1 cellular context compared by ENCODE assay signal in genomic region chr1:154973344-154974085, GRCh38.
TF ChIP-seq lines count a peak whose summit lies in the region.

No MANE protein-coding gene starts in this region.

TF ChIP-seq in K562, 482 proteins besides CTCF, POLR2A, EP300 and RAD21 (continued from another document and continues in another):
- TF ChIP-seq, protein P1, sequence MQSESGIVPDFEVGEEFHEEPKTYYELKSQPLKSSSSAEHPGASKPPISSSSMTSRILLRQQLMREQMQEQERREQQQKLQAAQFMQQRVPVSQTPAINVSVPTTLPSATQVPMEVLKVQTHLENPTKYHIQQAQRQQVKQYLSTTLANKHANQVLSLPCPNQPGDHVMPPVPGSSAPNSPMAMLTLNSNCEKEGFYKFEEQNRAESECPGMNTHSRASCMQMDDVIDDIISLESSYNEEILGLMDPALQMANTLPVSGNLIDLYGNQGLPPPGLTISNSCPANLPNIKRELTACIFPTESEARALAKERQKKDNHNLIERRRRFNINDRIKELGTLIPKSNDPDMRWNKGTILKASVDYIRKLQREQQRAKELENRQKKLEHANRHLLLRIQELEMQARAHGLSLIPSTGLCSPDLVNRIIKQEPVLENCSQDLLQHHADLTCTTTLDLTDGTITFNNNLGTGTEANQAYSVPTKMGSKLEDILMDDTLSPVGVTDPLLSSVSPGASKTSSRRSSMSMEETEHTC (IDR thresholded peaks at IDR 0.05) = no peak; the same call in 1 of the 2 replicates
- TF ChIP-seq MCM3 (IDR thresholded peaks at IDR 0.05) (no peak), JUNB (CRISPR knock-in tag; conservative IDR thresholded peaks at IDR 0.05) (no peak), AFF4 (CRISPR knock-in tag; IDR thresholded peaks at IDR 0.05) (no peak), TAF1 (IDR thresholded peaks at IDR 0.05; ENCODE audit: control insufficient read depth, extremely low read depth, insufficient read depth, low read length, severe bottlenecking) (peak; percentile 72), MIER1 (IDR thresholded peaks at IDR 0.05; ENCODE audit: low read depth) (no peak; the same call in 1 of the 2 replicates), MED1 (CRISPR knock-in tag; IDR thresholded peaks at IDR 0.05; ENCODE audit: borderline replicate concordance) (no peak), MYBL2 (IDR thresholded peaks at IDR 0.05; ENCODE audit: low read depth) (no peak), MYBL2 (CRISPR knock-in tag; IDR thresholded peaks at IDR 0.05; ENCODE audit: borderline replicate concordance) (no peak), ZNF511 (CRISPR knock-in tag; IDR thresholded peaks at IDR 0.05) (no peak), MYC (IDR thresholded peaks at IDR 0.05; ENCODE audit: low read depth, low read length) (peak; percentile 28; the same call in 1 of the 2 replicates), MYC (CRISPR knock-in tag; IDR thresholded peaks at IDR 0.05; ENCODE audit: borderline replicate concordance, low read depth) (no peak), BRCA1 (IDR thresholded peaks at IDR 0.05) (no peak), BRCA1 (CRISPR knock-in tag; IDR thresholded peaks at IDR 0.05) (no peak), ELF4 (CRISPR knock-in tag; IDR thresholded peaks at IDR 0.05) (no peak), HNRNPLL (IDR thresholded peaks at IDR 0.05; ENCODE audit: low read depth, low read length, poor library complexity, severe bottlenecking) (peak; percentile 83), SAP30 (IDR thresholded peaks at IDR 0.05; ENCODE audit: borderline replicate concordance, insufficient read depth, low read depth, low read length, poor library complexity, severe bottlenecking) (peak; percentile 31), RHOXF2B (CRISPR knock-in tag; conservative IDR thresholded peaks at IDR 0.05) (no peak), RBBP5 (IDR thresholded peaks at IDR 0.05; ENCODE audit: borderline replicate concordance, insufficient read depth, low read length, poor library complexity, severe bottlenecking) (no peak), E2F3 (CRISPR knock-in tag; IDR thresholded peaks at IDR 0.05) (no peak), CAMTA2 (CRISPR knock-in tag; conservative IDR thresholded peaks at IDR 0.05) (no peak), ZNF780A (CRISPR knock-in tag; IDR thresholded peaks at IDR 0.05) (no peak), CREB5 (CRISPR knock-in tag; IDR thresholded peaks at IDR 0.05) (no peak), ZNF717 (CRISPR knock-in tag; IDR thresholded peaks at IDR 0.05) (no peak), ZNF23 (CRISPR knock-in tag; IDR thresholded peaks at IDR 0.05) (no peak), ZEB2 (IDR thresholded peaks at IDR 0.05) (no peak; the same call in 1 of the 2 replicates), TARDBP (IDR thresholded peaks at IDR 0.05) (no peak), PHB2 (IDR thresholded peaks at IDR 0.05; ENCODE audit: low read depth) (no peak), ZNF146 (CRISPR knock-in tag; IDR thresholded peaks at IDR 0.05; ENCODE audit: unreplicated experiment) (no peak), CGGBP1 (CRISPR knock-in tag; IDR thresholded peaks at IDR 0.05) (no peak), THAP7 (CRISPR knock-in tag; IDR thresholded peaks at IDR 0.05) (no peak), ETV5 (CRISPR knock-in tag; IDR thresholded peaks at IDR 0.05; ENCODE audit: low read depth) (no peak), ZNF695 (CRISPR knock-in tag; IDR thresholded peaks at IDR 0.05) (no peak), PCBP1 (IDR thresholded peaks at IDR 0.05; ENCODE audit: low read depth, low read length, poor library complexity, severe bottlenecking) (no peak), ZC3H4 (CRISPR knock-in tag; IDR thresholded peaks at IDR 0.05; ENCODE audit: borderline replicate concordance) (no peak), SREBF1 (IDR thresholded peaks at IDR 0.05; ENCODE audit: borderline replicate concordance, low read depth, low read length) (no peak), NCOA2 (IDR thresholded peaks at IDR 0.05; ENCODE audit: partially characterized antibody in 2 of 2) (no peak), MTA2 (IDR thresholded peaks at IDR 0.05; ENCODE audit: low read depth) (no peak), ZNF699 (CRISPR knock-in tag; IDR thresholded peaks at IDR 0.05; ENCODE audit: insufficient replicate concordance) (no peak), CHD4 (IDR thresholded peaks at IDR 0.05; ENCODE audit: insufficient read depth, insufficient replicate concordance, low read depth, low read length, poor library complexity, severe bottlenecking) (no peak), SMAD3 (CRISPR knock-in tag; conservative IDR thresholded peaks at IDR 0.05) (no peak), KDM5B (IDR thresholded peaks at IDR 0.05; ENCODE audit: insufficient replicate concordance, low read depth, low read length) (peak; percentile 27), CBX2 (IDR thresholded peaks at IDR 0.05; ENCODE audit: insufficient read depth, low read length, poor library complexity, severe bottlenecking) (no peak), POLR2H (tag; IDR thresholded peaks at IDR 0.05; ENCODE audit: low read depth) (peak; percentile 79), TBL1XR1 (IDR thresholded peaks at IDR 0.05; ENCODE audit: low read length in 2 of 2) (0 out of 4 replicates have a peak, but pooled peaks of 1 of the 2 experiments have one; percentile 27), ZNF282 (CRISPR knock-in tag; IDR thresholded peaks at IDR 0.05) (no peak), FUS (optimal IDR thresholded peaks at IDR 0.05; ENCODE audit: low read depth, low read length) (no peak)
- TF ChIP-seq, protein P2, sequence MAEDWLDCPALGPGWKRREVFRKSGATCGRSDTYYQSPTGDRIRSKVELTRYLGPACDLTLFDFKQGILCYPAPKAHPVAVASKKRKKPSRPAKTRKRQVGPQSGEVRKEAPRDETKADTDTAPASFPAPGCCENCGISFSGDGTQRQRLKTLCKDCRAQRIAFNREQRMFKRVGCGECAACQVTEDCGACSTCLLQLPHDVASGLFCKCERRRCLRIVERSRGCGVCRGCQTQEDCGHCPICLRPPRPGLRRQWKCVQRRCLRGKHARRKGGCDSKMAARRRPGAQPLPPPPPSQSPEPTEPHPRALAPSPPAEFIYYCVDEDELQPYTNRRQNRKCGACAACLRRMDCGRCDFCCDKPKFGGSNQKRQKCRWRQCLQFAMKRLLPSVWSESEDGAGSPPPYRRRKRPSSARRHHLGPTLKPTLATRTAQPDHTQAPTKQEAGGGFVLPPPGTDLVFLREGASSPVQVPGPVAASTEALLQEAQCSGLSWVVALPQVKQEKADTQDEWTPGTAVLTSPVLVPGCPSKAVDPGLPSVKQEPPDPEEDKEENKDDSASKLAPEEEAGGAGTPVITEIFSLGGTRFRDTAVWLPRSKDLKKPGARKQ (CRISPR knock-in tag; IDR thresholded peaks at IDR 0.05) = no peak
- TF ChIP-seq, protein P3, sequence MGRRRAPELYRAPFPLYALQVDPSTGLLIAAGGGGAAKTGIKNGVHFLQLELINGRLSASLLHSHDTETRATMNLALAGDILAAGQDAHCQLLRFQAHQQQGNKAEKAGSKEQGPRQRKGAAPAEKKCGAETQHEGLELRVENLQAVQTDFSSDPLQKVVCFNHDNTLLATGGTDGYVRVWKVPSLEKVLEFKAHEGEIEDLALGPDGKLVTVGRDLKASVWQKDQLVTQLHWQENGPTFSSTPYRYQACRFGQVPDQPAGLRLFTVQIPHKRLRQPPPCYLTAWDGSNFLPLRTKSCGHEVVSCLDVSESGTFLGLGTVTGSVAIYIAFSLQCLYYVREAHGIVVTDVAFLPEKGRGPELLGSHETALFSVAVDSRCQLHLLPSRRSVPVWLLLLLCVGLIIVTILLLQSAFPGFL (CRISPR knock-in tag; IDR thresholded peaks at IDR 0.05) = no peak
- TF ChIP-seq, protein P4, sequence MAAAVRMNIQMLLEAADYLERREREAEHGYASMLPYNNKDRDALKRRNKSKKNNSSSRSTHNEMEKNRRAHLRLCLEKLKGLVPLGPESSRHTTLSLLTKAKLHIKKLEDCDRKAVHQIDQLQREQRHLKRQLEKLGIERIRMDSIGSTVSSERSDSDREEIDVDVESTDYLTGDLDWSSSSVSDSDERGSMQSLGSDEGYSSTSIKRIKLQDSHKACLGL (CRISPR knock-in tag; IDR thresholded peaks at IDR 0.05; ENCODE audit: borderline replicate concordance, poor library complexity, severe bottlenecking) = no peak
- TF ChIP-seq, protein P5, sequence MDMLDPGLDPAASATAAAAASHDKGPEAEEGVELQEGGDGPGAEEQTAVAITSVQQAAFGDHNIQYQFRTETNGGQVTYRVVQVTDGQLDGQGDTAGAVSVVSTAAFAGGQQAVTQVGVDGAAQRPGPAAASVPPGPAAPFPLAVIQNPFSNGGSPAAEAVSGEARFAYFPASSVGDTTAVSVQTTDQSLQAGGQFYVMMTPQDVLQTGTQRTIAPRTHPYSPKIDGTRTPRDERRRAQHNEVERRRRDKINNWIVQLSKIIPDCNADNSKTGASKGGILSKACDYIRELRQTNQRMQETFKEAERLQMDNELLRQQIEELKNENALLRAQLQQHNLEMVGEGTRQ (CRISPR knock-in tag; IDR thresholded peaks at IDR 0.05) = no peak
- TF ChIP-seq, protein P6, sequence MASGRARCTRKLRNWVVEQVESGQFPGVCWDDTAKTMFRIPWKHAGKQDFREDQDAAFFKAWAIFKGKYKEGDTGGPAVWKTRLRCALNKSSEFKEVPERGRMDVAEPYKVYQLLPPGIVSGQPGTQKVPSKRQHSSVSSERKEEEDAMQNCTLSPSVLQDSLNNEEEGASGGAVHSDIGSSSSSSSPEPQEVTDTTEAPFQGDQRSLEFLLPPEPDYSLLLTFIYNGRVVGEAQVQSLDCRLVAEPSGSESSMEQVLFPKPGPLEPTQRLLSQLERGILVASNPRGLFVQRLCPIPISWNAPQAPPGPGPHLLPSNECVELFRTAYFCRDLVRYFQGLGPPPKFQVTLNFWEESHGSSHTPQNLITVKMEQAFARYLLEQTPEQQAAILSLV (tag; IDR thresholded peaks at IDR 0.05) = 0 out of 2 replicates have a peak, but pooled peaks have one; percentile 35
- TF ChIP-seq, protein P7, sequence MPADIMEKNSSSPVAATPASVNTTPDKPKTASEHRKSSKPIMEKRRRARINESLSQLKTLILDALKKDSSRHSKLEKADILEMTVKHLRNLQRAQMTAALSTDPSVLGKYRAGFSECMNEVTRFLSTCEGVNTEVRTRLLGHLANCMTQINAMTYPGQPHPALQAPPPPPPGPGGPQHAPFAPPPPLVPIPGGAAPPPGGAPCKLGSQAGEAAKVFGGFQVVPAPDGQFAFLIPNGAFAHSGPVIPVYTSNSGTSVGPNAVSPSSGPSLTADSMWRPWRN (IDR thresholded peaks at IDR 0.05; ENCODE audit: low read depth) = 0 out of 2 replicates have a peak, but pooled peaks have one; percentile 15
- TF ChIP-seq, protein P8, sequence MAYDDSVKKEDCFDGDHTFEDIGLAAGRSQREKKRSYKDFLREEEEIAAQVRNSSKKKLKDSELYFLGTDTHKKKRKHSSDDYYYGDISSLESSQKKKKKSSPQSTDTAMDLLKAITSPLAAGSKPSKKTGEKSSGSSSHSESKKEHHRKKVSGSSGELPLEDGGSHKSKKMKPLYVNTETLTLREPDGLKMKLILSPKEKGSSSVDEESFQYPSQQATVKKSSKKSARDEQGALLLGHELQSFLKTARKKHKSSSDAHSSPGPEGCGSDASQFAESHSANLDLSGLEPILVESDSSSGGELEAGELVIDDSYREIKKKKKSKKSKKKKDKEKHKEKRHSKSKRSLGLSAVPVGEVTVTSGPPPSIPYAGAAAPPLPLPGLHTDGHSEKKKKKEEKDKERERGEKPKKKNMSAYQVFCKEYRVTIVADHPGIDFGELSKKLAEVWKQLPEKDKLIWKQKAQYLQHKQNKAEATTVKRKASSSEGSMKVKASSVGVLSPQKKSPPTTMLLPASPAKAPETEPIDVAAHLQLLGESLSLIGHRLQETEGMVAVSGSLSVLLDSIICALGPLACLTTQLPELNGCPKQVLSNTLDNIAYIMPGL (CRISPR knock-in tag; IDR thresholded peaks at IDR 0.05) = 0 out of 2 replicates have a peak, but pooled peaks have one; percentile 62
